ENCODE assay signal across 26 cellular contexts in genomic region chr3:64080839-64081630, GRCh38.
"Had no signal": no experiment of that assay in that cellular context is flagged by ENCODE, and none has a peak within 500 bp of the region (broad histone marks: within the 10 kb centered on the region; RNA-seq: fewer than 3 reads in every experiment).

No MANE protein-coding gene starts in this region.

- H3K36me3 Mint-ChIP-seq: activated naive CD8-positive, alpha-beta T cell treated with anti-CD3 and anti-CD28 coated beads, Interleukin-2, amount 10 ng/mL, durations not matched to agents 7 days and 5 days had no signal

- H3K27ac ChIP-seq: ascending aorta, cardiac muscle cell, SK-N-MC had no signal

- H3K4me3 Mint-ChIP-seq: activated CD8-positive, alpha-beta T cell treated with anti-CD3 and anti-CD28 coated beads for 36 hours; activated naive CD8-positive, alpha-beta T cell treated with anti-CD3 and anti-CD28 coated beads, Interleukin-2, amount 10 ng/mL, durations not matched to agents 7 days and 5 days; activated T-helper 1 cell treated with anti-CD3 and anti-CD28 coated beads, Interleukin-12 subunit alpha, Interleukin-12 subunit beta, Interleukin-2, Interleukin-4 antibody, amounts not matched to agents 30 ng/mL and 10 ng/mL and 1 ng/mL, durations not matched to agents 14 hours and 24 hours and 36 hours; central memory CD8-positive, alpha-beta T cell had no signal

- FAIRE-seq: K562, TTC549 had no signal

- H3K27ac Mint-ChIP-seq: activated CD8-positive, alpha-beta T cell treated with anti-CD3 and anti-CD28 coated beads for 36 hours; activated naive CD8-positive, alpha-beta T cell treated with anti-CD3 and anti-CD28 coated beads, Interleukin-2, amount 10 ng/mL, durations not matched to agents 7 days and 5 days; activated T-helper 1 cell treated with anti-CD3 and anti-CD28 coated beads, Interleukin-12 subunit alpha, Interleukin-12 subunit beta, Interleukin-2, Interleukin-4 antibody, amounts not matched to agents 30 ng/mL and 10 ng/mL and 1 ng/mL, durations not matched to agents 14 hours and 24 hours and 36 hours had no signal

- H3K9me3 Mint-ChIP-seq: activated CD8-positive, alpha-beta T cell treated with anti-CD3 and anti-CD28 coated beads for 36 hours; activated naive CD8-positive, alpha-beta T cell treated with anti-CD3 and anti-CD28 coated beads, Interleukin-2, amount 10 ng/mL, durations not matched to agents 7 days and 5 days; activated T-helper 1 cell treated with anti-CD3 and anti-CD28 coated beads, Interleukin-12 subunit alpha, Interleukin-12 subunit beta, Interleukin-2, Interleukin-4 antibody, amounts not matched to agents 30 ng/mL and 10 ng/mL and 1 ng/mL, durations not matched to agents 14 hours and 24 hours and 36 hours; central memory CD8-positive, alpha-beta T cell had no signal

- H3K4me1 ChIP-seq: ascending aorta had no signal

- ATAC-seq: activated CD8-positive, alpha-beta T cell treated with anti-CD3 and anti-CD28 coated beads for 36 hours; K562; Panc1 had no signal

- H3K9me3 ChIP-seq: ascending aorta, SJCRH30 had no signal

- H3K27me3 ChIP-seq: ascending aorta, cardiac muscle cell, SJCRH30 had no signal

- H3K4me3 ChIP-seq: ascending aorta, cardiac muscle cell, K562, SJCRH30, SK-N-MC had no signal

- H3K4me1 Mint-ChIP-seq: activated naive CD8-positive, alpha-beta T cell treated with anti-CD3 and anti-CD28 coated beads, Interleukin-2, amount 10 ng/mL, durations not matched to agents 7 days and 5 days; central memory CD8-positive, alpha-beta T cell had no signal

- DNase-seq: activated CD4-positive, alpha-beta T cell treated with anti-CD3 and anti-CD28 coated beads for 4 hours; activated CD8-positive, alpha-beta T cell treated with anti-CD3 and anti-CD28 coated beads for 36 hours; activated effector memory CD4-positive, alpha-beta T cell treated with Interleukin-2 at 50 U/mL for 16 hours; activated naive CD4-positive, alpha-beta T cell treated with anti-CD3 and anti-CD28 coated beads, Interleukin-2, amount 50 U/mL, for 16 hours; activated naive CD8-positive, alpha-beta T cell treated with anti-CD3 and anti-CD28 coated beads, Interleukin-2, amount 10 ng/mL, durations not matched to agents 7 days and 5 days; amygdala; NCI-H1092 treated with DMSO at 0.1 percent for 48 hours; NCI-H1417; NCI-H1930; NCI-H2081 treated with DMSO at 0.1 percent for 48 hours; NCI-H226; NCI-H446 treated with DMSO at 0.1 percent for 48 hours; NCI-H524; NCI-H69; NCI-H82; SHP77; SJCRH30; T1000 had no signal

- H3K36me3 ChIP-seq: ascending aorta, cardiac muscle cell, SJCRH30 had no signal
